In the genomic region with DNA sequence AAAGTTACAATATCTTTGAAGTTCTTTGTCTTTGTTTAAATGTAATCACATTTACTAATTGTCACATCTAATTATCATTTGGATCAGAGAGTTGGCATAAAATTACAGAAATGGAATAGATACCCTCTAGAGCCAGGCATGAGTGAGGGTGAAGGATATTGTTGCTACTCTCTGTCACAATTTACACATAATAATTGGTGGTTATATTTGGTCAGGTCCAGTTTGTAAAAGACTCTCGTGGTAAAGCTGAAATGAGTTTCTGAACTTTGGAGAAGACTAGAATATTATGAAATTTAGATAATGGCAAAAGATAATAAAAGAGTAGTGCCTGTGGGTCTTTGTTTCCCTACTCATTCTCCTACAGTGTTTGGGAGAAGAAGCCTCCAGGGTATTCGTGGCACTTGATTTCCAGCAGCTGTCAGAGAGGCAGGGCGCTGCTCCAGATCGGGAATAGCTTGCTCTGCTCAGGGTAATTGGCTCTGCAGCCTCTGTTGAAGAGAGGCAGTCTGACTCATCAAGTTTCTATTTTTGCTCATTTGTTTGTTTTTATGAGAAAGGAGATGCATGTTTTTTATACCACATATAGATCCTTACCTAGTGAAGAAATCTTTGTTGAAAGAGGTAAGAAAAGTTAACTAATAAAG, we compare ENCODE assay signal across 9 cellular contexts.
DNase-seq lines count a peak whose midpoint lies in the region; ATAC-seq and TF ChIP-seq lines count a peak whose summit lies in the region.
"Had no signal": no experiment of that assay in that cellular context is flagged by ENCODE, and none has a peak within 500 bp of the region (broad histone marks: within the 10 kb centered on the region; RNA-seq: fewer than 3 reads in every experiment).

No MANE protein-coding gene starts in this region.

- peak; percentile 72 for DNase-seq in GM03348 (ENCODE audit: low spot score)
- peak; percentile 3 to 36 for DNase-seq in NCI-H524 (lab: John Stamatoyannopoulos, UW)
- DNase-seq in fibroblast of villous mesenchyme (ENCODE audit: low read depth): peak; percentile 55
- no peak for DNase-seq in omental fat pad (ENCODE audit: low spot score)
- DNase-seq in T-helper 2 cell: no peak
- no peak for DNase-seq in T-helper 9 cell

- TF ChIP-seq CTCF in fibroblast of villous mesenchyme (IDR thresholded peaks at IDR 0.05; ENCODE audit: insufficient read depth, low read depth, low read length): no peak
- no peak for TF ChIP-seq CTCF in omental fat pad (IDR thresholded peaks at IDR 0.05)

- ATAC-seq in omental fat pad (ENCODE audit: low FRiP score): peak; percentile 75
- ATAC-seq in HG03135 (IDR thresholded peaks at IDR 0.05; ENCODE audit: unreplicated experiment): no peak
- ATAC-seq in HG03095 (IDR thresholded peaks at IDR 0.05; ENCODE audit: unreplicated experiment): no peak
- ATAC-seq: Panc1 had no signal

- H3K4me3 ChIP-seq in fibroblast of villous mesenchyme (ENCODE audit: low read depth, low read length): no peak overlapping the region

Comparison
In these comparisons a context has a peak if more than half of its experiments do, and no peak if none do; other contexts are left out.
1. DNase-seq: peak in GM03348 (single experiment), NCI-H524 (2 of 2) and fibroblast of villous mesenchyme (single experiment); none in omental fat pad (single experiment), T-helper 2 cell (0 of 5) and T-helper 9 cell (single experiment).